Comparison of ENCODE assay signal across 29 cellular contexts in the genomic region with DNA sequence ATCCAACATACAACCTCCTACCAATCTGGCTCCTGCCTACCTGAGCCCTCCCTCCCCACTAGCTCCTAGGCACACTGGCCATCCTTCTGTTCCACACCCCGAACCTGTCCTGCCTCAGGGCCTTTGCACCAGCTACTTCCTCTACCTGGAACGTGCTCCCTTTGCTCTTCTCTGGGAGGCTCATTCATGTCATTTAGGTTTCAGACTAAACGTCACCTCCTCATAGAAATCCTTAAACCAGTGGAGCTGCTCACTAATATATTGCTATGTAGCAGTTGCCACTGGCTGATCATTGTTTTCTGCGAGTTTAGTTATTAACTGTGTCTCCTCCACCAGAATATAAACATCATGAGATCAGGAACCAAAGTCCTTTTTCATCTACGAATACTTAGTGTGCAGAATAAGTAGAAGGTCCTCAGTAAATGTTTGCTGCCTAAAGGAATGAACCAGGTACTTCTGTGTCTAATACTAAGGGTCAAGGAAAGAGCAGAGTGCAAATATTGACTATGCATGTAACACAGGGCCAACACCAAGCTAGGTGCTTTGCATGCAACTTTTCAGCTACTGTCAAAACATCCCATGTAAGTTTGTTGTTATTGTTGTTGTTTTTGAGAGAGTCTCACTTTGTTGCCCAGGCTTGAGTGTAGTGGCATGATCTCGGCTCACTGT.
A peak's percentile ranks its signal among the peaks of the same experiment; 100 is the strongest.
DNase-seq lines count a peak whose midpoint lies in the region; ATAC-seq, FAIRE-seq and TF ChIP-seq lines count a peak whose summit lies in the region.
"Had no signal": no experiment of that assay in that cellular context is flagged by ENCODE, and none has a peak within 500 bp of the region (broad histone marks: within the 10 kb centered on the region; RNA-seq: fewer than 3 reads in every experiment).

No MANE protein-coding gene starts in this region.

- H3K4me1 Mint-ChIP-seq in Calu3 (ENCODE audit: low read depth, unreplicated experiment) = peaks cover 82% of the 10 kb centered on the region
- H3K4me1 Mint-ChIP-seq: activated CD4-positive, alpha-beta T cell treated with anti-CD3 and anti-CD28 coated beads, Interleukin-2, amount 10 ng/mL, durations not matched to agents 7 days and 5 days had no signal

- H3K27me3 ChIP-seq in HepG2 (ENCODE audit: control insufficient read depth in 1 of 2, insufficient read depth in 2 of 2, low read length in 2 of 2) = no peaks in the 10 kb centered on the region
- no peaks in the 10 kb centered on the region for H3K27me3 ChIP-seq in small intestine (ENCODE audit: control insufficient read depth in 2 of 2, insufficient read depth in 2 of 2, low read length in 2 of 2)
- no peaks in the 10 kb centered on the region for H3K27me3 ChIP-seq in WERI-Rb-1 (ENCODE audit: insufficient read depth, low read depth, severe bottlenecking)

- H3K27ac ChIP-seq in HepG2 (ENCODE audit: extremely low read length, insufficient read depth, low read length) = peak overlapping the region; percentile 93
- H3K27ac ChIP-seq in small intestine (ENCODE audit: low read depth in 1 of 2, low read length in 1 of 2) = no peak overlapping the region
- no peak overlapping the region for H3K27ac ChIP-seq in WERI-Rb-1
- H3K27ac ChIP-seq: coronary artery had no signal

- intact Hi-C loops in Calu3 (cut with micrococcal nuclease; ENCODE audit: unreplicated experiment) (no loop called here), HepG2 (cut with micrococcal nuclease; ENCODE audit: unreplicated experiment) (loop anchor here (10.0 kb wide), 1 partner anchor 239 kb away; no protein-coding TSS in a partner anchor)

- no peaks in the 10 kb centered on the region for H4K20me1 ChIP-seq in HepG2 (ENCODE audit: insufficient read depth, low read length)

- no peak overlapping the region for H2AFZ ChIP-seq in HepG2 (ENCODE audit: low read length)

- TF ChIP-seq RAD21 in HepG2 (CRISPR knock-in tag; IDR thresholded peaks at IDR 0.05) = no peak

- FAIRE-seq in HepG2 (lab: Jason Lieb, UNC) (peak; percentile 85), small intestine (lab: Jason Lieb, UNC) (no peak)
- FAIRE-seq: GM18507 had no signal

- peak overlapping the region; percentile 95 for H3K27ac Mint-ChIP-seq in Calu3 (ENCODE audit: unreplicated experiment)
- H3K27ac Mint-ChIP-seq: activated B cell treated with CpG ODN at 0.5 μM for 24 hours; activated CD4-positive, alpha-beta T cell treated with anti-CD3 and anti-CD28 coated beads, Interleukin-2, amount 10 ng/mL, durations not matched to agents 7 days and 5 days; activated naive CD8-positive, alpha-beta T cell; CD4-positive, alpha-beta T cell; stimulated activated memory B cell treated with anti-CD40 and anti-IgM and Interleukin-4, amounts not matched to agents 10 μg/mL and 1 μg/mL and 100 μg/mL, for 72 hours had no signal

- POLR2A ChIA-PET in HepG2 (lab: Yijun Ruan, JAX) = interaction anchor here (0.9 to 1.9 kb wide), 12 partner anchors 9 to 242 kb away, joined by 3 to 27 read pairs (median 4); no protein-coding TSS in a partner anchor

- TF ChIP-seq EP300 in HepG2 (IDR thresholded peaks at IDR 0.05; ENCODE audit: low read depth in 2 of 2, low read length in 2 of 2) (peak; percentile 84 to 98; a peak in 3 of 4 replicates), HepG2 (CRISPR knock-in tag; IDR thresholded peaks at IDR 0.05; ENCODE audit: borderline replicate concordance) (peak; percentile 91)

- TF ChIP-seq POLR2A in HepG2 (IDR thresholded peaks at IDR 0.05; ENCODE audit: insufficient read depth in 1 of 2, low read depth in 2 of 2, low read length in 2 of 2) = peak; percentile 30 to 46; a peak in 1 of 4 replicates

- H3K9me3 ChIP-seq in HepG2 (ENCODE audit: low read length) (no peaks in the 10 kb centered on the region), small intestine (ENCODE audit: control insufficient read depth, low read depth) (no peaks in the 10 kb centered on the region), WERI-Rb-1 (ENCODE audit: severe bottlenecking) (no peaks in the 10 kb centered on the region)

- H3K36me3 Mint-ChIP-seq in Calu3 (ENCODE audit: insufficient read depth, unreplicated experiment) = peaks cover 25% of the 10 kb centered on the region
- H3K36me3 Mint-ChIP-seq: activated naive CD8-positive, alpha-beta T cell had no signal

- H3K4me3 ChIP-seq in epithelial cell of proximal tubule (ENCODE audit: low read depth, low read length) = no peak overlapping the region
- peak overlapping the region in 1 of 3 experiments; percentile 39; a peak in 1 of 6 replicates for H3K4me3 ChIP-seq in HepG2 (replicated peaks in 1 of 3; ENCODE audit: insufficient read depth in 1 of 3, low read depth in 2 of 3, low read length in 3 of 3)
- H3K4me3 ChIP-seq in small intestine (ENCODE audit: low read depth in 1 of 2, low read length in 2 of 2) = no peak overlapping the region
- H3K4me3 ChIP-seq in WERI-Rb-1 (ENCODE audit: low read depth, low read length) = no peak overlapping the region
- H3K4me3 ChIP-seq: coronary artery, lung had no signal

- BruUV-seq in Calu3 (replicated peaks; lab: Mats Ljungman, UMichigan) = no TSS peak
- no TSS peak for BruUV-seq in HepG2 (replicated peaks; lab: Mats Ljungman, UMichigan)

- TF ChIP-seq CTCF in Calu3 (IDR thresholded peaks at IDR 0.05; ENCODE audit: unreplicated experiment) (no peak), epithelial cell of proximal tubule (conservative IDR thresholded peaks at IDR 0.05; ENCODE audit: low read depth, low read length) (no peak), HepG2 (CRISPR knock-in tag; IDR thresholded peaks at IDR 0.05) (no peak), WERI-Rb-1 (IDR thresholded peaks at IDR 0.05; ENCODE audit: low read depth, low read length) (no peak)

- no peaks in the 10 kb centered on the region for H3K27me3 Mint-ChIP-seq in Calu3 (ENCODE audit: unreplicated experiment)
- H3K27me3 Mint-ChIP-seq: activated B cell treated with CpG ODN at 0.5 μM for 24 hours; activated CD4-positive, alpha-beta T cell treated with anti-CD3 and anti-CD28 coated beads, Interleukin-2, amount 10 ng/mL, durations not matched to agents 7 days and 5 days; activated naive CD8-positive, alpha-beta T cell; stimulated activated memory B cell treated with anti-CD40 and anti-IgM and Interleukin-4, amounts not matched to agents 10 μg/mL and 1 μg/mL and 100 μg/mL, for 72 hours had no signal

- peak overlapping the region; percentile 33 for H3K4me3 Mint-ChIP-seq in Calu3 (ENCODE audit: low read depth, unreplicated experiment)
- H3K4me3 Mint-ChIP-seq: activated B cell treated with CpG ODN at 0.5 μM for 24 hours; activated CD4-positive, alpha-beta T cell treated with anti-CD3 and anti-CD28 coated beads, Interleukin-2, amount 10 ng/mL, durations not matched to agents 7 days and 5 days; activated naive CD8-positive, alpha-beta T cell; CD4-positive, alpha-beta T cell; nephron progenitor cell; stimulated activated memory B cell treated with anti-CD40 and anti-IgM and Interleukin-4, amounts not matched to agents 10 μg/mL and 1 μg/mL and 100 μg/mL, for 72 hours had no signal

- in situ Hi-C loops in HepG2 (cut with HindIII; ENCODE audit: extremely low pct_ligation_motif_present, low pct_unique_long_range_greater_than_20kb) = no loop called here

- peak; percentile 95 for ATAC-seq in HepG2
- ATAC-seq: stimulated activated memory B cell treated with anti-CD40 and anti-IgM and Interleukin-4, amounts not matched to agents 10 μg/mL and 1 μg/mL and 100 μg/mL, for 72 hours had no signal

- 1% methylated on average over 6 of the region's 6 CpGs for WGBS in HepG2 (ENCODE audit: low lambda C conversion rate)
- WGBS in small intestine, 3 donors = 70 to 81% (median 71%) methylated on average over 6 of the region's 6 CpGs

- H3K36me3 ChIP-seq in HepG2 (replicated peaks in 1 of 2; ENCODE audit: control insufficient read depth in 1 of 2, insufficient read depth in 2 of 2, low read length in 2 of 2) (peaks cover 0 to 6% of the 10 kb centered on the region in 2 experiments; a peak in 2 of 5 replicates), small intestine (ENCODE audit: control insufficient read depth in 2 of 2, insufficient read depth in 2 of 2, low read length in 2 of 2) (no peaks in the 10 kb centered on the region), WERI-Rb-1 (no peaks in the 10 kb centered on the region)

- CTCF ChIA-PET in Calu3 (lab: Charles Lee) (no interaction called here), HepG2 (lab: Yijun Ruan, JAX; ENCODE audit: low intra/inter-chr PET ratio, low total read pairs) (no interaction called here)

- peak overlapping the region; percentile 62; the same call in 1 of the 2 replicates for H3K9ac ChIP-seq in HepG2 (ENCODE audit: insufficient read depth, low read depth, low read length)

- H3K79me2 ChIP-seq in HepG2 (ENCODE audit: insufficient read depth, low read length) = no peaks in the 10 kb centered on the region

- DNase-seq in Calu3 (peak; percentile 18), epithelial cell of proximal tubule (ENCODE audit: low read depth) (peak; percentile 90), HepG2 (ENCODE audit: low spot score) (peak; percentile 97), small intestine (peak; percentile 10), NCI-H510A treated with DMSO at 0.1 percent for 48 hours (lab: John Stamatoyannopoulos, UW) (no peak), WERI-Rb-1 (no peak), DMS114 treated with DMSO at 0.1 percent for 48 hours (lab: John Stamatoyannopoulos, UW; ENCODE audit: unreplicated experiment) (no peak)
- DNase-seq in central memory CD4-positive, alpha-beta T cell = no peak
- DNase-seq: activated B cell treated with CpG ODN at 0.5 μM for 24 hours; activated CD4-positive, alpha-beta T cell treated with anti-CD3 and anti-CD28 coated beads, Interleukin-2, amount 10 ng/mL, durations not matched to agents 7 days and 5 days; activated effector memory CD4-positive, alpha-beta T cell treated with anti-CD3 and anti-CD28 coated beads, Interleukin-2, amount 50 U/mL, for 16 hours; anterior cingulate cortex; CD4-positive, alpha-beta T cell; DMS 273 treated with DMSO at 0.1 percent for 48 hours; effector memory CD4-positive, alpha-beta T cell; EL; erythroblast; H7; Karpas-422; NCI-H1436; NCI-H446 treated with DMSO at 0.1 percent for 48 hours; NCI-H82; nephron progenitor cell; T1000 had no signal

- peak overlapping the region; percentile 59 for H3K4me2 ChIP-seq in HepG2 (ENCODE audit: low read depth, low read length)

- H3K4me1 ChIP-seq in HepG2 (ENCODE audit: insufficient read depth, low read length) = peaks cover 89% of the 10 kb centered on the region
- no peaks in the 10 kb centered on the region for H3K4me1 ChIP-seq in small intestine (ENCODE audit: control insufficient read depth in 2 of 2, insufficient read depth in 1 of 2, low read depth in 1 of 2, low read length in 1 of 2)

- peaks cover 4% of the 10 kb centered on the region for H3K9me3 Mint-ChIP-seq in Calu3 (ENCODE audit: low read depth, unreplicated experiment)
- H3K9me3 Mint-ChIP-seq: CD4-positive, alpha-beta T cell; nephron progenitor cell had no signal

TF ChIP-seq in HepG2, 621 proteins besides CTCF, POLR2A, EP300 and RAD21 (continues in another document):
- peak; percentile 45 for TF ChIP-seq ONECUT2 (CRISPR knock-in tag; IDR thresholded peaks at IDR 0.05)
- TF ChIP-seq TBL1XR1 (IDR thresholded peaks at IDR 0.05; ENCODE audit: borderline replicate concordance, low read length, partially characterized antibody) = peak; percentile 89
- peak; percentile 86 for TF ChIP-seq PPARG (CRISPR knock-in tag; conservative IDR thresholded peaks at IDR 0.05)
- TF ChIP-seq CENPT (CRISPR knock-in tag; IDR thresholded peaks at IDR 0.05; ENCODE audit: low read depth) = no peak
- no peak for TF ChIP-seq ZNF557 (CRISPR knock-in tag; IDR thresholded peaks at IDR 0.05)
- TF ChIP-seq ARNT2 (CRISPR knock-in tag; IDR thresholded peaks at IDR 0.05; ENCODE audit: low read depth) = peak; percentile 42; the same call in 1 of the 2 replicates

Comparison
In these comparisons a context has a peak if more than half of its experiments do, and no peak if none do; other contexts are left out.
1. DNase-seq: peak in Calu3 (single experiment), epithelial cell of proximal tubule (single experiment), HepG2 (single experiment) and small intestine (single experiment); none in NCI-H510A treated with DMSO at 0.1 percent for 48 hours (single experiment), WERI-Rb-1 (single experiment), DMS114 treated with DMSO at 0.1 percent for 48 hours (single experiment) and central memory CD4-positive, alpha-beta T cell (single experiment).